19 cellular contexts compared by ENCODE assay signal in the genomic region with DNA sequence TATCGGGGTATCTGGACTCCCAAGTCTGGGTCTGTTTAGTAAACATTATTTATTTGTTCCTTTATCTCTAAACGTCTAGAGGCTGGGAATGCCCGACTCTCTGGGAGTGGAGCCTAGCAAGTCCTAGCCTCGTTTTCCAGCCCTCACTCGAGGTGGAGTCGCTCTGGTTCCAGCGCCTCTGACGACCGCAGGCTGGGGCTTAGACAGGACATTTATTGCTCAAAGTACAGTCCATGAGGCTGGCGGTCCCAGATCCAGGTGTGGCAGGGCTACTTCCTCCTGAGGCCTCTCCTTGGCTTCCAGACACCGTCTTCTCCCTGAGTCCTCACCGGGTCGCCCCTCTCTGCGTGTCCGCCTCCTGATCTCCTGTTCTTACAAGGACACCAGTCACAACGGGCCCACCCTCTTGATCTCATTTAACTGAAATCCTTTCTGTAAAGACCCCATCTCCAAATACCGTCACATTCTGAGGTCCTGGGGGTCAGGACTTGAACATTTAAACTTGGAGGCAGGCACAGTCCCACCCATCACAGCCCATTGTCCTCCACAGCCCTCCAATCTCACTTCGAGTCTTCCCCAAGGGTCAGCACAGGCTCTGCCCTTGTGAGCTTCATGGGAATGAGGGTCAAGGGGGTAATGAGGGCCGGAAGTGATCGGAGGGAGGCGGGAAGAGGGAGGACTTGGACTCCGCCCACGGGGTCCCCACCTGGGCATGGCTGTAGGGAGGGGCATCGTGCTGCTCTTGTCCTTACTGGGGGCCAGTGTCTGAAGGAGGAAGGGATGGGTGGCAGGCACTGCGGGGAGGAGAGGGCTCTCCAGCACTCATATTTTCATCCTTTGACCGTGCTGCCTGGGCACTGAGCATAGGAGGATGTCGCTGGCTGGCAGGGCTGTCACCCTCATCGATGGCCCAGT.
"Had no signal": no experiment of that assay in that cellular context is flagged by ENCODE, and none has a peak within 500 bp of the region (broad histone marks: within the 10 kb centered on the region; RNA-seq: fewer than 3 reads in every experiment).

No MANE protein-coding gene starts in this region.

- DNase-seq: effector memory CD4-positive, alpha-beta T cell; heart right ventricle; left cardiac atrium; left ventricle myocardium superior; mesenchymal stem cell; midbrain; naive B cell; occipital lobe; stimulated activated CD4-positive, alpha-beta T cell treated with anti-CD3 and anti-CD28 coated beads, Interleukin-2, amount 100 ng/mL, for 24 hours; stimulated activated CD4-positive, alpha-beta T cell treated with anti-CD3 and anti-CD28 coated beads, Interleukin-4, amount 100 ng/mL, for 4 hours; stimulated activated naive B cell treated with anti-CD40 and anti-IgM and Interleukin-4, amounts not matched to agents 10 μg/mL and 1 μg/mL and 100 μg/mL, for 72 hours; stomach; trophoblast cell had no signal

- H3K27ac ChIP-seq: heart right ventricle, parathyroid adenoma, prostate gland, right lobe of liver, stomach had no signal

- H3K9me3 Mint-ChIP-seq: naive B cell; nephron; stimulated activated naive B cell treated with anti-CD40 and anti-IgM and Interleukin-4, amounts not matched to agents 10 μg/mL and 1 μg/mL and 100 μg/mL, for 72 hours had no signal

- H3K36me3 ChIP-seq: heart right ventricle, prostate gland, right lobe of liver, stomach had no signal

- H3K27me3 ChIP-seq: right lobe of liver had no signal

- ATAC-seq: esophagus mucosa; left cardiac atrium; left ventricle myocardium superior; stimulated activated naive B cell treated with anti-CD40 and anti-IgM and Interleukin-4, amounts not matched to agents 10 μg/mL and 1 μg/mL and 100 μg/mL, for 72 hours had no signal

- H3K27ac Mint-ChIP-seq: nephron; stimulated activated naive B cell treated with anti-CD40 and anti-IgM and Interleukin-4, amounts not matched to agents 10 μg/mL and 1 μg/mL and 100 μg/mL, for 72 hours had no signal

- H3K4me3 ChIP-seq: heart right ventricle, lung, prostate gland, right lobe of liver, stomach had no signal

- H3K4me1 Mint-ChIP-seq: nephron had no signal

- H3K9me3 ChIP-seq: heart right ventricle, prostate gland, right lobe of liver, stomach had no signal

- H3K4me3 Mint-ChIP-seq: naive B cell; nephron; stimulated activated naive B cell treated with anti-CD40 and anti-IgM and Interleukin-4, amounts not matched to agents 10 μg/mL and 1 μg/mL and 100 μg/mL, for 72 hours had no signal

- H3K4me1 ChIP-seq: heart right ventricle, parathyroid adenoma, prostate gland, right lobe of liver, stomach had no signal

- H3K36me3 Mint-ChIP-seq: naive B cell; stimulated activated naive B cell treated with anti-CD40 and anti-IgM and Interleukin-4, amounts not matched to agents 10 μg/mL and 1 μg/mL and 100 μg/mL, for 72 hours had no signal
